18 cellular contexts compared by ENCODE assay signal in the genomic region with DNA sequence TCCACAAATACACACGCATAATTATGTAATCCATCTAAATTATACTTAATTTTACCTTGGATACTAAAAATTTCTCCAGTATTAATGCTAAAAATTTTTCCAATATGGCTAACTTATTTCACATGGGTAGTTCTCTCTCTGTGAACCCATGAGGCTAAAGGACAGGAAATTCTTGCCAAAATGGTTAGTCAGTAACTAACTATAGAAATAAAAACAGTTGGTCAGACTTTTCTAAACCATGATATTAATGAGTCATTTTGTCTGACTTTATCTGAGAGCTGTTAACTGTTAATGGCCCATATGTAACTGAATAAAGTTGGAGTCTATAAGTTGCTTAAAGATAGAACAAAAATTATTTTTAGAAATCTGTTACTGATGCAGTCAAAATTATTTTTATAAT.
A peak's percentile ranks its signal among the peaks of the same experiment; 100 is the strongest.
DNase-seq lines count a peak whose midpoint lies in the region; ATAC-seq and TF ChIP-seq lines count a peak whose summit lies in the region.
"Had no signal": no experiment of that assay in that cellular context is flagged by ENCODE, and none has a peak within 500 bp of the region (broad histone marks: within the 10 kb centered on the region; RNA-seq: fewer than 3 reads in every experiment).

No MANE protein-coding gene starts in this region.

- TF ChIP-seq CTCF in HFF-Myc (IDR thresholded peaks at IDR 0.05; ENCODE audit: low read depth, low read length, missing control alignments) (no peak), fibroblast of the aortic adventitia (IDR thresholded peaks at IDR 0.05; ENCODE audit: insufficient read depth, low read length) (no peak), smooth muscle cell (IDR thresholded peaks at IDR 0.05; ENCODE audit: borderline replicate concordance, insufficient read depth, poor library complexity, severe bottlenecking) (no peak), right lobe of liver (IDR thresholded peaks at IDR 0.05) (no peak)

- intact Hi-C loops in right lobe of liver (cut with DNase I) = no loop called here

- no peak overlapping the region for H3K9ac ChIP-seq in smooth muscle cell (ENCODE audit: low read depth)

- no peaks in the 10 kb centered on the region for H3K4me1 ChIP-seq in smooth muscle cell (ENCODE audit: low read depth)
- no peaks in the 10 kb centered on the region for H3K4me1 ChIP-seq in right lobe of liver

- WGBS in smooth muscle cell (ENCODE audit: low lambda C conversion rate) = 100% methylated on average over 1 of the region's 1 CpG
- WGBS in right lobe of liver (ENCODE audit: insufficient coverage, low coverage, low lambda C conversion rate, missing lambda C conversion rate) = 46% methylated on average over 1 of the region's 1 CpG

- H2AFZ ChIP-seq in smooth muscle cell (ENCODE audit: low read depth) = peak overlapping the region; percentile 53

- DNase-seq in HFF-Myc (ENCODE audit: extremely low read depth, low read depth) (peak; percentile 12), amniotic stem cell (lab: John Stamatoyannopoulos, UW) (peak; percentile 51), fibroblast of the aortic adventitia (ENCODE audit: low read depth) (peak; percentile 86), smooth muscle cell (lab: John Stamatoyannopoulos, UW; ENCODE audit: unreplicated experiment) (no peak), right lobe of liver (no peak), DMS79 (lab: John Stamatoyannopoulos, UW) (no peak), NCI-H524 (lab: John Stamatoyannopoulos, UW) (no peak)
- DNase-seq: activated CD4-positive, alpha-beta T cell treated with anti-CD3 and anti-CD28 coated beads for 4 hours; activated T-cell treated with anti-CD3 and anti-CD28 coated beads, Interleukin-2, amount 50 U/mL, for 4 hours; CD4-positive, alpha-beta memory T cell; glutamatergic neuron; left cardiac atrium; naive thymus-derived CD4-positive, alpha-beta T cell; NCI-H1105; NCI-H2227 treated with DMSO at 0.1 percent for 48 hours; stimulated activated CD4-positive, alpha-beta T cell treated with anti-CD3 and anti-CD28 coated beads, Interleukin-4, amount 100 ng/mL, for 24 hours had no signal

- no peaks in the 10 kb centered on the region for H3F3A ChIP-seq in smooth muscle cell (ENCODE audit: low read depth)

- H3K27ac ChIP-seq in smooth muscle cell (ENCODE audit: low read depth) = peak overlapping the region; percentile 66
- no peak overlapping the region for H3K27ac ChIP-seq in right lobe of liver

- H3K27me3 ChIP-seq in smooth muscle cell (ENCODE audit: low read depth) (no peaks in the 10 kb centered on the region), right lobe of liver (no peaks in the 10 kb centered on the region)

- no peaks in the 10 kb centered on the region for H4K20me1 ChIP-seq in smooth muscle cell (ENCODE audit: low read depth)

- no peak overlapping the region for H3K4me3 ChIP-seq in HFF-Myc (replicated peaks; ENCODE audit: low read depth, low read length)
- H3K4me3 ChIP-seq in fibroblast of the aortic adventitia (ENCODE audit: low read depth, low read length) = no peak overlapping the region
- H3K4me3 ChIP-seq in smooth muscle cell = no peak overlapping the region
- H3K4me3 ChIP-seq in right lobe of liver = no peak overlapping the region

- ATAC-seq in right lobe of liver = no peak
- ATAC-seq in GM18858 (IDR thresholded peaks at IDR 0.05; ENCODE audit: unreplicated experiment) = no peak
- ATAC-seq: activated T-cell treated with anti-CD3 and anti-CD28 coated beads, Interleukin-2, amount 50 U/mL, for 4 hours; left cardiac atrium; naive thymus-derived CD4-positive, alpha-beta T cell; stimulated activated memory B cell treated with anti-CD40 and anti-IgM and Interleukin-4, amounts not matched to agents 10 μg/mL and 1 μg/mL and 100 μg/mL, for 72 hours had no signal

- no peaks in the 10 kb centered on the region for H3K36me3 ChIP-seq in smooth muscle cell (ENCODE audit: low read depth)
- H3K36me3 ChIP-seq in right lobe of liver = no peaks in the 10 kb centered on the region

- no peak for TF ChIP-seq POLR2A in right lobe of liver (IDR thresholded peaks at IDR 0.05)

- no peaks in the 10 kb centered on the region for H3K9me3 ChIP-seq in smooth muscle cell (replicated peaks; ENCODE audit: low read depth)
- no peaks in the 10 kb centered on the region for H3K9me3 ChIP-seq in right lobe of liver

- H3K79me2 ChIP-seq in smooth muscle cell (ENCODE audit: low read depth) = no peaks in the 10 kb centered on the region

- H3K4me2 ChIP-seq in smooth muscle cell = peak overlapping the region; percentile 17

Comparison
In these comparisons a context has a peak if more than half of its experiments do, and no peak if none do; other contexts are left out.
1. DNase-seq: peak in HFF-Myc (single experiment), amniotic stem cell (single experiment) and fibroblast of the aortic adventitia (single experiment); none in smooth muscle cell (single experiment), right lobe of liver (0 of 3), DMS79 (single experiment) and NCI-H524 (0 of 2).